In the genomic region with DNA sequence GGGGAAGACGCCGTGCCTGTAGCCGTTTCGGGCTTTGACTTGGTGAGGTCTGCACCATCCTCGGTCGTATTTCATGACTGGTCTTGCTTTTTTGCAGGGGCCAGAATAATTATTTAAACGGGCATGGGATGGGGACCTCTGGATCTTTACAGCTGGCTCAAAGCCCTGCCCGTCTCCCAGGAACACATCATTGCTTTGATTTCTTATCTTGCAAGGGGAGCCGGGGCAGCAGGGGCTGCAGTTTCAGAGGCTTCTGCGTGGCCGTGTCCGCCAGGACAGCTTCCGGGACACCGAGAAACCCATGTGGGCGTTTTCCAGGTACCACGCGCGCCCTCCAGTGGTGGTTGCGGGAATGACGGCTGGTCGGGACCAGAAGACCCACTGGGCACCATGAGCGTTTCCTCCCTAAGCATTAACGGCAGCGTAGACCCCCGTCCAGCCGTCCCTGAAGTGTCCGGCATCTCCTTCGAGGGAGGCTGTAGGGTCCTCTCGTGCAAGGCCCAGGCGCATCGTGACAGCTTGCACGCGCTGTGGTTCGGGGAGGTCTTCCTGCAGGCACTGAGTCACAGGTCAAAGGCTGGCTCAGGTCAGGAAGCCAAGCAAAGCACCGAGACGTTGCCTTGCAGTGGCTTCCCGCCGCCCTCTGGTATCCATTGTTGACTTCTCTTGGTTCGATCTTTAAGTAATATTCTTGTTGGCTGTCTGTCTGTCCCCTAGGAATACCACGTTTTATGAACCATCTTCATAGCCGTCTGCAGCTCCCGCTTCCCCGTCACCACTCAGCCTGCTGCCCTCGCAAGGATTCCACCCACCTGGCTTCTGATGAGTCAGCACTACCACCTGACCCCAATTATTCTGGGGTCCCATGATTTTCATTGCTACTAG, we compare ENCODE assay signal across 8 cellular contexts. TPM values are rescaled to one million over a fixed set of nuclear protein-coding genes. Genes with fewer than 3 reads are reported as not detected.
DNase-seq lines count a peak whose midpoint lies in the region; ATAC-seq lines count a peak whose summit lies in the region.

No MANE protein-coding gene starts in this region.

- intact Hi-C loops in activated CD4-positive, alpha-beta memory T cell treated with anti-CD3 and anti-CD28 coated beads for 36 hours (cut with micrococcal nuclease) = loop anchor here (1.0 to 2.0 kb wide), 2 partner anchors 89 to 183 kb away; no protein-coding TSS in a partner anchor

- peaks cover 11% of the 10 kb centered on the region for H3K4me1 Mint-ChIP-seq in activated CD4-positive, alpha-beta memory T cell treated with anti-CD3 and anti-CD28 coated beads for 36 hours (ENCODE audit: low read depth)

- POLR2A ChIA-PET in activated CD4-positive, alpha-beta memory T cell treated with anti-CD3 and anti-CD28 coated beads for 36 hours (lab: Charles Lee) = interaction anchor here (0.5 kb wide), 2 partner anchors 15 to 347 kb away, joined by 3 read pairs; no protein-coding TSS in a partner anchor

- peak overlapping the region; percentile 52 for H3K4me3 Mint-ChIP-seq in activated CD4-positive, alpha-beta memory T cell treated with anti-CD3 and anti-CD28 coated beads for 36 hours

- H3K36me3 Mint-ChIP-seq in activated CD4-positive, alpha-beta memory T cell treated with anti-CD3 and anti-CD28 coated beads for 36 hours = no peaks in the 10 kb centered on the region

- CTCF ChIA-PET in activated CD4-positive, alpha-beta memory T cell treated with anti-CD3 and anti-CD28 coated beads for 36 hours (lab: Charles Lee) = interaction anchor here (0.7 to 3.2 kb wide), 34 partner anchors 10 to 298 kb away, joined by 3 to 31 read pairs (median 5); partner anchors contain the start of genes COX19, GPER1, MICALL2 and ZFAND2A

- peak; percentile 44 for ATAC-seq in HG03095 (IDR thresholded peaks at IDR 0.05; ENCODE audit: unreplicated experiment)
- ATAC-seq in GM18861 (IDR thresholded peaks at IDR 0.05; ENCODE audit: unreplicated experiment) = no peak

- DNase-seq in ELF-1 (ENCODE audit: low read depth, low spot score) (peak; percentile 95), NCI-H82 (lab: John Stamatoyannopoulos, UW) (peak; percentile 83), mesenteric fat pad (ENCODE audit: low spot score) (peak; percentile 94)
- peak; percentile 91 for DNase-seq in activated CD4-positive, alpha-beta memory T cell treated with anti-CD3 and anti-CD28 coated beads for 36 hours
- peak; percentile 71 for DNase-seq in effector CD4-positive, alpha-beta T cell
- DNase-seq in stimulated activated CD8-positive, alpha-beta memory T cell treated with anti-CD3 and anti-CD28 coated beads, Interleukin-15, amount 100 ng/mL, for 24 hours (ENCODE audit: low read depth) = peak; percentile 89

- H3K27ac Mint-ChIP-seq in activated CD4-positive, alpha-beta memory T cell treated with anti-CD3 and anti-CD28 coated beads for 36 hours = peak overlapping the region; percentile 42

- H3K27me3 Mint-ChIP-seq in activated CD4-positive, alpha-beta memory T cell treated with anti-CD3 and anti-CD28 coated beads for 36 hours = peaks cover 14% of the 10 kb centered on the region

- peaks cover 4% of the 10 kb centered on the region for H3K9me3 Mint-ChIP-seq in activated CD4-positive, alpha-beta memory T cell treated with anti-CD3 and anti-CD28 coated beads for 36 hours

RNA-seq across cellular contexts. Expression of gene ZFAND2A, which starts 16.2 kb away (rescaled TPM):
- total RNA-seq in activated CD4-positive, alpha-beta memory T cell treated with anti-CD3 and anti-CD28 coated beads for 36 hours = 10 to 100 TPM; 24.1 to 27.5 TPM
- total RNA-seq in mesenteric fat pad = 23.7 TPM

RNA-seq across cellular contexts. Expression of gene UNCX, which starts 56.5 kb away (rescaled TPM):
- total RNA-seq in activated CD4-positive, alpha-beta memory T cell treated with anti-CD3 and anti-CD28 coated beads for 36 hours = not detected
- not detected for total RNA-seq in mesenteric fat pad
